In the genomic region with DNA sequence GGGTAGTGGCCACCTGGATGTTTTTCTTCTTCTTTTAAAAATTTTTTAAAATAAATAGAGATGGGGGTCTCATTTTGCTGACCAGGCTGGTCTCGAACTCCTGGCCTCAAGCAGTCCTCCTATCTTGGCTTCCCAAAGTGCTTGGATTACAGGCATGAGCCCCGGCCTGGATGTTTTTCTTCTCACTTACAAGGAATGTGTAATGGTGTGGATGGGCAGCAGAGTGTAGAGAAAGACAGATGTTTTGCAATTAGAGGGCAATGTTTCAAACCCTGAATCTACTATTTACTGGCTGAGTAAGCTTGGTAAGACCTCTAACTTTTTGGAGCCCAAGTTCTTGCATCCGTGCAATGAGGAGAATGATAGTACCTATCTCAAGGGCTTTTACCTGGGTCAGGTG, we compare ENCODE assay signal across 21 cellular contexts. TPM values are rescaled to one million over a fixed set of nuclear protein-coding genes. Genes with fewer than 3 reads are reported as not detected.
DNase-seq lines count a peak whose midpoint lies in the region; ATAC-seq lines count a peak whose summit lies in the region.
"Had no signal": no experiment of that assay in that cellular context is flagged by ENCODE, and none has a peak within 500 bp of the region (broad histone marks: within the 10 kb centered on the region; RNA-seq: fewer than 3 reads in every experiment).

No MANE protein-coding gene starts in this region.

- H3K4me1 Mint-ChIP-seq in activated CD4-positive, alpha-beta memory T cell treated with anti-CD3 and anti-CD28 coated beads, Interleukin-2, amount 10 ng/mL, durations not matched to agents 7 days and 5 days, result no peaks in the 10 kb centered on the region
- H3K4me1 Mint-ChIP-seq in stimulated activated memory B cell treated with anti-CD40 and anti-IgM and Interleukin-4, amounts not matched to agents 10 μg/mL and 1 μg/mL and 100 μg/mL, for 72 hours, result no peaks in the 10 kb centered on the region

- POLR2A ChIA-PET in activated CD4-positive, alpha-beta memory T cell treated with anti-CD3 and anti-CD28 coated beads, Interleukin-2, amount 10 ng/mL, durations not matched to agents 7 days and 5 days (lab: Charles Lee), result no interaction called here

- H3K27ac Mint-ChIP-seq in activated CD4-positive, alpha-beta memory T cell treated with anti-CD3 and anti-CD28 coated beads, Interleukin-2, amount 10 ng/mL, durations not matched to agents 7 days and 5 days, result no peak overlapping the region
- H3K27ac Mint-ChIP-seq in stimulated activated memory B cell treated with anti-CD40 and anti-IgM and Interleukin-4, amounts not matched to agents 10 μg/mL and 1 μg/mL and 100 μg/mL, for 72 hours, result no peak overlapping the region
- H3K27ac Mint-ChIP-seq: activated T-cell treated with anti-CD3 and anti-CD28 coated beads, Interleukin-2, amount 50 U/mL, for 72 hours; brain; T-helper 17 cell had no signal

- H3K27me3 Mint-ChIP-seq in activated CD4-positive, alpha-beta memory T cell treated with anti-CD3 and anti-CD28 coated beads, Interleukin-2, amount 10 ng/mL, durations not matched to agents 7 days and 5 days, result no peaks in the 10 kb centered on the region
- no peaks in the 10 kb centered on the region for H3K27me3 Mint-ChIP-seq in stimulated activated memory B cell treated with anti-CD40 and anti-IgM and Interleukin-4, amounts not matched to agents 10 μg/mL and 1 μg/mL and 100 μg/mL, for 72 hours
- H3K27me3 Mint-ChIP-seq: T-helper 17 cell had no signal

- no peak overlapping the region for H3K4me3 Mint-ChIP-seq in activated CD4-positive, alpha-beta memory T cell treated with anti-CD3 and anti-CD28 coated beads, Interleukin-2, amount 10 ng/mL, durations not matched to agents 7 days and 5 days
- no peak overlapping the region for H3K4me3 Mint-ChIP-seq in stimulated activated memory B cell treated with anti-CD40 and anti-IgM and Interleukin-4, amounts not matched to agents 10 μg/mL and 1 μg/mL and 100 μg/mL, for 72 hours
- H3K4me3 Mint-ChIP-seq: activated T-cell treated with anti-CD3 and anti-CD28 coated beads, Interleukin-2, amount 50 U/mL, for 72 hours; brain; T-helper 17 cell had no signal

- no peak for ATAC-seq in HG02884 (IDR thresholded peaks at IDR 0.05; ENCODE audit: unreplicated experiment)
- no peak for ATAC-seq in stimulated activated memory B cell treated with anti-CD40 and anti-IgM and Interleukin-4, amounts not matched to agents 10 μg/mL and 1 μg/mL and 100 μg/mL, for 72 hours
- ATAC-seq: activated T-cell treated with anti-CD3 and anti-CD28 coated beads, Interleukin-2, amount 50 U/mL, for 72 hours; gastrocnemius medialis; left ventricle myocardium superior; psoas muscle; stimulated activated naive CD8-positive, alpha-beta T cell treated with anti-CD3 and anti-CD28 coated beads, Interleukin-15, Interleukin-2, amounts not matched to agents 100 U/mL and 50 U/mL, for 24 hours; T-helper 17 cell had no signal

- H3K36me3 Mint-ChIP-seq in activated CD4-positive, alpha-beta memory T cell treated with anti-CD3 and anti-CD28 coated beads, Interleukin-2, amount 10 ng/mL, durations not matched to agents 7 days and 5 days (ENCODE audit: low read depth), result no peaks in the 10 kb centered on the region
- peaks cover 30% of the 10 kb centered on the region for H3K36me3 Mint-ChIP-seq in stimulated activated memory B cell treated with anti-CD40 and anti-IgM and Interleukin-4, amounts not matched to agents 10 μg/mL and 1 μg/mL and 100 μg/mL, for 72 hours

- no peaks in the 10 kb centered on the region for H3K9me3 Mint-ChIP-seq in activated CD4-positive, alpha-beta memory T cell treated with anti-CD3 and anti-CD28 coated beads, Interleukin-2, amount 10 ng/mL, durations not matched to agents 7 days and 5 days
- H3K9me3 Mint-ChIP-seq in stimulated activated memory B cell treated with anti-CD40 and anti-IgM and Interleukin-4, amounts not matched to agents 10 μg/mL and 1 μg/mL and 100 μg/mL, for 72 hours, result peaks cover 1% of the 10 kb centered on the region
- H3K9me3 Mint-ChIP-seq: activated T-cell treated with anti-CD3 and anti-CD28 coated beads, Interleukin-2, amount 50 U/mL, for 72 hours had no signal

- CTCF ChIA-PET in activated CD4-positive, alpha-beta memory T cell treated with anti-CD3 and anti-CD28 coated beads, Interleukin-2, amount 10 ng/mL, durations not matched to agents 7 days and 5 days (lab: Charles Lee), result no interaction called here

- DNase-seq in DMS 273 (lab: John Stamatoyannopoulos, UW; ENCODE audit: unreplicated experiment), result peak; percentile 60
- no peak for DNase-seq in DMS 273 treated with DMSO at 0.1 percent for 48 hours (lab: John Stamatoyannopoulos, UW)
- peak; percentile 61 for DNase-seq in amniotic epithelial cell (ENCODE audit: low read depth)
- peak; percentile 63 for DNase-seq in glomerular visceral epithelial cell (ENCODE audit: extremely low spot score)
- no peak for DNase-seq in activated CD4-positive, alpha-beta memory T cell treated with anti-CD3 and anti-CD28 coated beads, Interleukin-2, amount 10 ng/mL, durations not matched to agents 7 days and 5 days
- DNase-seq in NCI-H524 treated with DMSO at 0.1 percent for 48 hours (lab: John Stamatoyannopoulos, UW), result no peak
- DNase-seq: activated naive CD4-positive, alpha-beta T cell treated with Interleukin-2 at 50 U/mL for 16 hours; activated T-cell treated with anti-CD3 and anti-CD28 coated beads, Interleukin-2, amount 50 U/mL, for 72 hours; DND-41; gastrocnemius medialis; hippocampal formation; Kasumi-1; left ventricle myocardium superior; NCI-H1048; NCI-H1694; psoas muscle; stimulated activated naive CD8-positive, alpha-beta T cell treated with anti-CD3 and anti-CD28 coated beads, Interleukin-15, Interleukin-2, amounts not matched to agents 100 U/mL and 50 U/mL, for 24 hours; T-helper 17 cell had no signal

RNA-seq across cellular contexts. Expression of a gene that starts 48.1 kb away (rescaled TPM):
- 1 to 10 TPM; 2.2 to 2.8 TPM for total RNA-seq in activated CD4-positive, alpha-beta memory T cell treated with anti-CD3 and anti-CD28 coated beads, Interleukin-2, amount 10 ng/mL, durations not matched to agents 7 days and 5 days

Comparison
In these comparisons a context has a peak if more than half of its experiments do, and no peak if none do; other contexts are left out.
1. DNase-seq: peak in DMS 273 (single experiment), amniotic epithelial cell (single experiment) and glomerular visceral epithelial cell (single experiment); none in DMS 273 treated with DMSO at 0.1 percent for 48 hours (single experiment), activated CD4-positive, alpha-beta memory T cell treated with anti-CD3 and anti-CD28 coated beads, Interleukin-2, amount 10 ng/mL, durations not matched to agents 7 days and 5 days (single experiment) and NCI-H524 treated with DMSO at 0.1 percent for 48 hours (single experiment).